ENCODE assay signal across 18 cellular contexts in genomic region chr20:56004611-56005388, GRCh38. TPM values are rescaled to one million over a fixed set of nuclear protein-coding genes. Genes with fewer than 3 reads are reported as not detected.
DNase-seq lines count a peak whose midpoint lies in the region; ATAC-seq and TF ChIP-seq lines count a peak whose summit lies in the region.
"Had no signal": no experiment of that assay in that cellular context is flagged by ENCODE, and none has a peak within 500 bp of the region (broad histone marks: within the 10 kb centered on the region; RNA-seq: fewer than 3 reads in every experiment).

No MANE protein-coding gene starts in this region.

- H3K4me3 ChIP-seq in breast epithelium (peak overlapping the region in 2 of 3 donors; percentile 28 to 47), neural cell (ENCODE audit: low read length) (peak overlapping the region; percentile 70), upper lobe of right lung (peak overlapping the region; percentile 16)
- H3K4me3 ChIP-seq: Peyer's patch had no signal

- H2AFZ ChIP-seq in neural cell (ENCODE audit: low read depth, low read length): no peak overlapping the region

- no peak for TF ChIP-seq EP300 in neural cell (conservative IDR thresholded peaks at IDR 0.05; ENCODE audit: poor library complexity, severe bottlenecking)

- no peak for TF ChIP-seq RAD21 in neural cell (conservative IDR thresholded peaks at IDR 0.05)

- H3K4me1 Mint-ChIP-seq in MCF 10A (ENCODE audit: insufficient read depth, unreplicated experiment) (no peaks in the 10 kb centered on the region), glutamatergic neuron (ENCODE audit: low read depth, unreplicated experiment) (no peaks in the 10 kb centered on the region)
- H3K4me1 Mint-ChIP-seq: CD14-positive monocyte had no signal

- no TSS peak for BruUV-seq in MCF 10A (replicated peaks; lab: Mats Ljungman, UMichigan)

- peak overlapping the region; percentile 46 for H3K9ac ChIP-seq in neural cell (ENCODE audit: low read length)

- intact Hi-C loops in breast epithelium (cut with DNase I; ENCODE audit: low total_unique reads): no loop called here
- intact Hi-C loops in MCF 10A (cut with micrococcal nuclease): no loop called here
- intact Hi-C loops in upper lobe of right lung (cut with DNase I): no loop called here

- no peaks in the 10 kb centered on the region for H3K79me2 ChIP-seq in neural cell (replicated peaks; ENCODE audit: insufficient read depth, low read length)

- POLR2A ChIA-PET in MCF 10A (lab: Yijun Ruan, JAX): no interaction called here

- H3K27ac ChIP-seq in breast epithelium: no peak overlapping the region
- no peak overlapping the region for H3K27ac ChIP-seq in neural cell (ENCODE audit: low read length)
- no peak overlapping the region for H3K27ac ChIP-seq in upper lobe of right lung
- no peak overlapping the region for H3K27ac ChIP-seq in substantia nigra (ENCODE audit: low read depth, low read length, poor library complexity, severe bottlenecking)
- H3K27ac ChIP-seq: Peyer's patch had no signal

- H3K36me3 Mint-ChIP-seq in MCF 10A (ENCODE audit: insufficient read depth, unreplicated experiment) (no peaks in the 10 kb centered on the region), glutamatergic neuron (ENCODE audit: unreplicated experiment) (peaks cover 4% of the 10 kb centered on the region)
- H3K36me3 Mint-ChIP-seq: CD14-positive monocyte had no signal

- H3K36me3 ChIP-seq in breast epithelium (no peaks in the 10 kb centered on the region), neural cell (ENCODE audit: insufficient read depth, low read length) (no peaks in the 10 kb centered on the region), upper lobe of right lung (no peaks in the 10 kb centered on the region)
- H3K36me3 ChIP-seq: Peyer's patch had no signal

- H3K4me2 ChIP-seq in neural cell (ENCODE audit: low read length): peak overlapping the region; percentile 44

- no peak for TF ChIP-seq POLR2A in breast epithelium (IDR thresholded peaks at IDR 0.05)

- no peaks in the 10 kb centered on the region for H3K27me3 Mint-ChIP-seq in MCF 10A (ENCODE audit: insufficient read depth, unreplicated experiment)
- H3K27me3 Mint-ChIP-seq in glutamatergic neuron (ENCODE audit: unreplicated experiment): peaks cover 5% of the 10 kb centered on the region

- TF ChIP-seq CTCF in breast epithelium (IDR thresholded peaks at IDR 0.05): no peak
- TF ChIP-seq CTCF in MCF 10A (IDR thresholded peaks at IDR 0.05; ENCODE audit: unreplicated experiment): no peak
- no peak for TF ChIP-seq CTCF in glutamatergic neuron (IDR thresholded peaks at IDR 0.05; ENCODE audit: partially characterized antibody, unreplicated experiment)
- TF ChIP-seq CTCF in neural cell (IDR thresholded peaks at IDR 0.05; ENCODE audit: poor library complexity, severe bottlenecking): no peak
- TF ChIP-seq CTCF in upper lobe of right lung (IDR thresholded peaks at IDR 0.05): no peak

- DNase-seq in breast epithelium (ENCODE audit: low spot score in 2 of 2) (no peak), MCF 10A (ENCODE audit: unreplicated experiment) (no peak), glutamatergic neuron (peak; percentile 29), upper lobe of right lung (no peak), substantia nigra (lab: John Stamatoyannopoulos, UW) (no peak), Ammon's horn (ENCODE audit: low spot score) (no peak), GOT3 (lab: John Stamatoyannopoulos, UW) (no peak)
- DNase-seq: KBM-7, NCI-H1092 treated with DMSO at 0.1 percent for 48 hours, NCI-H1694, SHP77 had no signal

- H3K9me3 Mint-ChIP-seq in MCF 10A (ENCODE audit: unreplicated experiment) (peaks cover 26% of the 10 kb centered on the region), glutamatergic neuron (ENCODE audit: unreplicated experiment) (peaks cover 10% of the 10 kb centered on the region)

- CTCF ChIA-PET in MCF 10A (lab: Yijun Ruan, JAX): no interaction called here

- no peak overlapping the region for H3K27ac Mint-ChIP-seq in MCF 10A (ENCODE audit: low read depth, unreplicated experiment)
- no peak overlapping the region for H3K27ac Mint-ChIP-seq in glutamatergic neuron (ENCODE audit: unreplicated experiment)
- H3K27ac Mint-ChIP-seq: CD14-positive monocyte had no signal

- H3K4me1 ChIP-seq in breast epithelium (no peaks in the 10 kb centered on the region), upper lobe of right lung (no peaks in the 10 kb centered on the region)

- H3F3A ChIP-seq in neural cell (ENCODE audit: insufficient read depth, low read length, poor library complexity, severe bottlenecking): no peaks in the 10 kb centered on the region

- ATAC-seq in upper lobe of right lung: no peak

- H3K9me3 ChIP-seq in breast epithelium (no peaks in the 10 kb centered on the region), neural cell (ENCODE audit: low read length) (no peaks in the 10 kb centered on the region), upper lobe of right lung (no peaks in the 10 kb centered on the region)

- H3K27me3 ChIP-seq in breast epithelium (peaks cover 3 to 55% of the 10 kb centered on the region in 2 donors), neural cell (ENCODE audit: insufficient read depth, low read depth, low read length) (peaks cover 76% of the 10 kb centered on the region), upper lobe of right lung (peaks cover 61% of the 10 kb centered on the region)

- no peak overlapping the region for H3K4me3 Mint-ChIP-seq in MCF 10A (ENCODE audit: unreplicated experiment)
- H3K4me3 Mint-ChIP-seq in glutamatergic neuron (ENCODE audit: unreplicated experiment): peak overlapping the region; percentile 79

- H4K20me1 ChIP-seq in neural cell (ENCODE audit: insufficient read depth): no peaks in the 10 kb centered on the region

- H3K9me2 ChIP-seq in neural cell (ENCODE audit: insufficient read depth, low read length): no peaks in the 10 kb centered on the region

TF ChIP-seq in neural cell, 6 proteins besides CTCF, POLR2A, EP300 and RAD21:
- TF ChIP-seq SMC3 (conservative IDR thresholded peaks at IDR 0.05; ENCODE audit: poor library complexity) (no peak), POLR2AphosphoS5 (IDR thresholded peaks at IDR 0.05) (no peak), EZH2 (IDR thresholded peaks at IDR 0.05; ENCODE audit: borderline replicate concordance, insufficient read depth, low read length, poor library complexity, severe bottlenecking) (no peak), TAF1 (IDR thresholded peaks at IDR 0.05; ENCODE audit: low read depth) (no peak), REST (IDR thresholded peaks at IDR 0.05; ENCODE audit: borderline replicate concordance) (no peak), MXI1 (conservative IDR thresholded peaks at IDR 0.05; ENCODE audit: poor library complexity, severe bottlenecking) (no peak)

RNA-seq across cellular contexts. Expression of gene CBLN4, which starts 0.5 kb away (rescaled TPM):
- total RNA-seq in breast epithelium (1 to 10 TPM in 1 of 3 donors, under 1 TPM in 1, not detected in 1; 0.33 to 1.0 TPM), MCF 10A (2022) (not detected in 2 replicates), glutamatergic neuron (ENCODE audit: unreplicated experiment) (not detected), upper lobe of right lung (1.5 TPM)
- polyA plus RNA-seq in neural cell: 0.14 and 0.18 TPM in 2 replicates
- not detected in 2 replicates for polyA minus RNA-seq in neural cell
- total RNA-seq: A172, G401, HT1080, M059J had no signal
- polyA plus RNA-seq: CD14-positive monocyte had no signal

Comparison
In these comparisons a context has a peak if more than half of its experiments do, and no peak if none do; other contexts are left out.
1. H3K4me3 ChIP-seq: peak in every context shown above with its lines; median percentile 70 in neural cell; 38 in breast epithelium; 16 in upper lobe of right lung.